In the genomic region with DNA sequence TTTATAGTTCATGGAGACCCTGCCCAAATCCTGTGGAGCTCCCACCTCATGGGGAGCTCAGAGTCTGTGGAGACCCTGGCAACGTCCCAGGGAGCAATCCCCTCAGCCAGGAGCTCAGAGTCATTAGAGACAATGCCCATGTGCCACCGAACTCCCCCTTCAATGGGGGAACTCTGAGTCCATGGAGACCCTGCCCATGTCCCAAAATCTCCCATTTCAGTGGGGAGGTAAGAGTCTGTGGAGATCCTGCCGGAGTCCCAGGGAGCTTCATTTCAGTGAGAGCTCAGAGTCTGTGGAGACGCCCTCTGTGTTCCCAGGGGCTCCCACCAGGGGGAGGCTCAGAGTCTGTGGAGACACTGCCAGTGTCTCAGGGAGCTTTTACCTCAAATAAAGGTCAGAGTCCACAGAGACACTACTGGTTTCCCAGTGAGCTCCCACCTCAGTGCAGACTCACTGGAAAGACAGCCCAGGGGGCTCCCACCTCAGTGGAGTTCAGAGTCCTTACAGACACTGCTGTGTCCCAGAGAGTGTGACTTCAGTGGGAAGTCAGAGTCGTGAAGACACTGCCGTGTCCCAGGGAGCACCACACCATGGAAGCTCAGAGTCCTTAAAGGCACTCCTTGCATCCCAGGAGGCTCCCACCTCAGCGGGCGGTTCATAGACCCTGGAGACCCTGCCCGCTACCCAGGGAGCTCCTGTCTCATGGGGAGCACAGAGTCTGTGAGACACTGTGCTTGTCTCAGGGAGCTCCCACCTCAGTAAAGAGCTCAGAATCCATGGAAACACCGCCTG, we compare ENCODE assay signal across 7 cellular contexts. TPM values are rescaled to one million over a fixed set of nuclear protein-coding genes. Genes with fewer than 3 reads are reported as not detected.
DNase-seq lines count a peak whose midpoint lies in the region; ATAC-seq and TF ChIP-seq lines count a peak whose summit lies in the region.

No MANE protein-coding gene starts in this region.

- H3K4me3 ChIP-seq in PC-9 (no peak overlapping the region), hepatocyte (no peak overlapping the region), testis (no peak overlapping the region)

- H4K20me1 ChIP-seq in PC-9 (ENCODE audit: insufficient read depth) (no peaks in the 10 kb centered on the region), hepatocyte (ENCODE audit: insufficient read depth, poor library complexity, severe bottlenecking) (no peaks in the 10 kb centered on the region)

- 80% methylated on average over 10 of the region's 10 CpGs for WGBS in hepatocyte (ENCODE audit: low lambda C conversion rate, missing lambda C conversion rate)
- WGBS in testis, 2 donors = 72 to 75% methylated on average over 3 to 10 of the region's 10 CpGs

- no peak overlapping the region for H3K4me2 ChIP-seq in PC-9
- no peak overlapping the region for H3K4me2 ChIP-seq in hepatocyte

- no peaks in the 10 kb centered on the region for H3K9me3 Mint-ChIP-seq in activated naive CD4-positive, alpha-beta T cell treated with anti-CD3 and anti-CD28 coated beads, Interleukin-2, amount 10 ng/mL, durations not matched to agents 7 days and 5 days

- H3K9me3 ChIP-seq in PC-9 (ENCODE audit: insufficient read depth, low read depth) (no peaks in the 10 kb centered on the region), hepatocyte (ENCODE audit: low read depth) (no peaks in the 10 kb centered on the region), testis (no peaks in the 10 kb centered on the region)

- H3K9me2 ChIP-seq in PC-9 (ENCODE audit: insufficient read depth) (no peaks in the 10 kb centered on the region), hepatocyte (replicated peaks; ENCODE audit: insufficient read depth) (no peaks in the 10 kb centered on the region)

- TF ChIP-seq CTCF in GM13977 (IDR thresholded peaks at IDR 0.05; ENCODE audit: extremely low read depth, insufficient read depth, missing control alignments) (peak; percentile 57), PC-9 (conservative IDR thresholded peaks at IDR 0.05) (peak; percentile 66), hepatocyte (IDR thresholded peaks at IDR 0.05; ENCODE audit: poor library complexity) (peak; percentile 51), testis (IDR thresholded peaks at IDR 0.05) (peak; percentile 32 to 52 (median 49))

- H3K27me3 ChIP-seq in PC-9 (ENCODE audit: insufficient read depth, low read depth) (no peaks in the 10 kb centered on the region), hepatocyte (no peaks in the 10 kb centered on the region), testis (no peaks in the 10 kb centered on the region)

- peak overlapping the region; percentile 77 for H3K27ac Mint-ChIP-seq in activated naive CD4-positive, alpha-beta T cell treated with anti-CD3 and anti-CD28 coated beads, Interleukin-2, amount 10 ng/mL, durations not matched to agents 7 days and 5 days

- H3K36me3 ChIP-seq in PC-9 (ENCODE audit: low read depth) (no peaks in the 10 kb centered on the region), hepatocyte (replicated peaks; ENCODE audit: insufficient read depth, low read depth) (no peaks in the 10 kb centered on the region), testis (ENCODE audit: low read depth, missing control alignments) (no peaks in the 10 kb centered on the region)

- H3K4me1 ChIP-seq in PC-9 (replicated peaks; ENCODE audit: insufficient read depth) = no peaks in the 10 kb centered on the region
- no peaks in the 10 kb centered on the region for H3K4me1 ChIP-seq in hepatocyte (ENCODE audit: insufficient read depth)
- no peaks in the 10 kb centered on the region for H3K4me1 ChIP-seq in testis

- H2AFZ ChIP-seq in PC-9 = no peak overlapping the region
- no peak overlapping the region for H2AFZ ChIP-seq in hepatocyte

- peaks cover 76% of the 10 kb centered on the region for H3K36me3 Mint-ChIP-seq in activated naive CD4-positive, alpha-beta T cell treated with anti-CD3 and anti-CD28 coated beads, Interleukin-2, amount 10 ng/mL, durations not matched to agents 7 days and 5 days

- POLR2A ChIA-PET in PC-9 (lab: Charles Lee; ENCODE audit: unreplicated experiment) = interaction anchor here (0.5 to 0.6 kb wide), 2 partner anchors 11 to 51 kb away, joined by 3 to 8 read pairs; no protein-coding TSS in a partner anchor

- no peaks in the 10 kb centered on the region for H3K27me3 Mint-ChIP-seq in activated naive CD4-positive, alpha-beta T cell treated with anti-CD3 and anti-CD28 coated beads, Interleukin-2, amount 10 ng/mL, durations not matched to agents 7 days and 5 days

- H3F3A ChIP-seq in PC-9 (ENCODE audit: insufficient read depth, low read depth) = no peaks in the 10 kb centered on the region

- no peak for ATAC-seq in GM18867 (IDR thresholded peaks at IDR 0.05; ENCODE audit: unreplicated experiment)
- no peak for ATAC-seq in HG03095 (IDR thresholded peaks at IDR 0.05; ENCODE audit: unreplicated experiment)

- H3K4me3 Mint-ChIP-seq in activated naive CD4-positive, alpha-beta T cell treated with anti-CD3 and anti-CD28 coated beads, Interleukin-2, amount 10 ng/mL, durations not matched to agents 7 days and 5 days = no peak overlapping the region

- no TSS peak for BruUV-seq in PC-9 (replicated peaks; lab: Mats Ljungman, UMichigan)

- intact Hi-C loops in PC-9 (cut with micrococcal nuclease; ENCODE audit: unreplicated experiment) = loop anchor here (5.0 kb wide), 1 partner anchor 163 kb away; no protein-coding TSS in a partner anchor
- intact Hi-C loops in testis (cut with DNase I; ENCODE audit: low total_unique reads) = loop anchor here (10.0 kb wide), 1 partner anchor 161 kb away; no protein-coding TSS in a partner anchor

- CTCF ChIA-PET in PC-9 (lab: Charles Lee) = interaction anchor here (0.6 to 2.9 kb wide), 11 partner anchors 12 to 517 kb away, joined by 3 to 36 read pairs (median 4); partner anchors contain the start of genes CCM2 and TBRG4
- CTCF ChIA-PET in activated naive CD4-positive, alpha-beta T cell treated with anti-CD3 and anti-CD28 coated beads, Interleukin-2, amount 10 ng/mL, durations not matched to agents 7 days and 5 days (lab: Charles Lee) = interaction anchor here (0.6 to 4.7 kb wide), 31 partner anchors 9 to 161 kb away, joined by 3 to 102 read pairs (median 5); partner anchors contain the start of genes CCM2 and TBRG4

- H3K27ac ChIP-seq in PC-9 (no peak overlapping the region), hepatocyte (no peak overlapping the region), testis (no peak overlapping the region)

- TF ChIP-seq POLR2A in testis (IDR thresholded peaks at IDR 0.05) = no peak

- DNase-seq in GM13977 (ENCODE audit: low spot score) (no peak), PC-9 (peak in 1 of 2 experiments; percentile 50), hepatocyte (ENCODE audit: low spot score) (peak; percentile 76), testis (peak; percentile 78)
- DNase-seq in activated naive CD4-positive, alpha-beta T cell treated with anti-CD3 and anti-CD28 coated beads, Interleukin-2, amount 10 ng/mL, durations not matched to agents 7 days and 5 days = peak; percentile 77

- H3K4me1 Mint-ChIP-seq in activated naive CD4-positive, alpha-beta T cell treated with anti-CD3 and anti-CD28 coated beads, Interleukin-2, amount 10 ng/mL, durations not matched to agents 7 days and 5 days = peaks cover 55% of the 10 kb centered on the region

- H3K79me2 ChIP-seq in PC-9 (ENCODE audit: low read depth) = no peaks in the 10 kb centered on the region
- H3K79me2 ChIP-seq in hepatocyte = no peaks in the 10 kb centered on the region

- in situ Hi-C loops in GM13977 (cut with MboI; ENCODE audit: low pct_unique_long_range_greater_than_20kb, low sequenced_read_pairs, unreplicated experiment) = no loop called here

RNA-seq across cellular contexts. Expression of gene MYO1G, which starts 5.0 kb away (rescaled TPM):
- 0.24 and 0.28 TPM in 2 replicates for total RNA-seq in PC-9 (2021)
- total RNA-seq in hepatocyte = 0.03 TPM in 1 of 2 replicates, not detected in the other
- 0.10 TPM in 1 of 2 replicates, not detected in the other for polyA plus RNA-seq in hepatocyte
- 1 to 10 TPM in 1 of 2 donors, under 1 TPM in 1; 0.63 to 1.7 TPM for total RNA-seq in testis
- 2.5 TPM for polyA plus RNA-seq in testis (ENCODE audit: insufficient read depth, low read depth, low replicate concordance)

RNA-seq across cellular contexts. Expression of gene CCM2, which starts 26.2 kb away (rescaled TPM):
- total RNA-seq in PC-9 (2021) = 48.1 and 54.2 TPM in 2 replicates
- total RNA-seq in hepatocyte = 31.6 and 32.2 TPM in 2 replicates
- 53.8 and 57.1 TPM in 2 replicates for polyA plus RNA-seq in hepatocyte
- 10 to 100 TPM; 85.4 to 95.1 TPM for total RNA-seq in testis
- polyA plus RNA-seq in testis (ENCODE audit: insufficient read depth, low read depth, low replicate concordance) = 57.6 TPM
